In the genomic region with DNA sequence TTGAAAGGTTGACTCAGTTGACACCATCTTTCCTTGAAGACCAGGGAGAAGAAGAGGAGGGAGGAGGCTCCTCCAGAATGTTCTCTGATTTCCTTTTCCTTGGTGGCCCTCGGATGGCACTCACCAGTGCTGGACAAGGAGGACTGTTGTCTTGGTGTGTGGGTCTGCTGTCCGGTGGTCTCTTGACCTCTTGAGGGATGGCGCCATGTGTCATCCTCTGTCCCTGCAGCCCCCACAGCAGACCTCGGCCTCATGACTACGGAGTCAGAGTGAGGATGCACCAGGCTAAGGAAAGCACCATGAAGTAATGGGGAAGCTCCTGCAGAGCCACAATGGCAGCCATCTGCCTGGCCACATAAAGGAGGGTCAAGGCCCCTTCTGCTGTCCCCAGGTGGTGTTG, we compare ENCODE assay signal across 3 cellular contexts.
"Had no signal": no experiment of that assay in that cellular context is flagged by ENCODE, and none has a peak within 500 bp of the region (broad histone marks: within the 10 kb centered on the region; RNA-seq: fewer than 3 reads in every experiment).

No MANE protein-coding gene starts in this region.

- H3K4me3 ChIP-seq: GM12878 had no signal

- DNase-seq: GDM1, GF-D8 had no signal

- ATAC-seq: GM12878 had no signal
